ENCODE assay signal across 8 cellular contexts in the genomic region with DNA sequence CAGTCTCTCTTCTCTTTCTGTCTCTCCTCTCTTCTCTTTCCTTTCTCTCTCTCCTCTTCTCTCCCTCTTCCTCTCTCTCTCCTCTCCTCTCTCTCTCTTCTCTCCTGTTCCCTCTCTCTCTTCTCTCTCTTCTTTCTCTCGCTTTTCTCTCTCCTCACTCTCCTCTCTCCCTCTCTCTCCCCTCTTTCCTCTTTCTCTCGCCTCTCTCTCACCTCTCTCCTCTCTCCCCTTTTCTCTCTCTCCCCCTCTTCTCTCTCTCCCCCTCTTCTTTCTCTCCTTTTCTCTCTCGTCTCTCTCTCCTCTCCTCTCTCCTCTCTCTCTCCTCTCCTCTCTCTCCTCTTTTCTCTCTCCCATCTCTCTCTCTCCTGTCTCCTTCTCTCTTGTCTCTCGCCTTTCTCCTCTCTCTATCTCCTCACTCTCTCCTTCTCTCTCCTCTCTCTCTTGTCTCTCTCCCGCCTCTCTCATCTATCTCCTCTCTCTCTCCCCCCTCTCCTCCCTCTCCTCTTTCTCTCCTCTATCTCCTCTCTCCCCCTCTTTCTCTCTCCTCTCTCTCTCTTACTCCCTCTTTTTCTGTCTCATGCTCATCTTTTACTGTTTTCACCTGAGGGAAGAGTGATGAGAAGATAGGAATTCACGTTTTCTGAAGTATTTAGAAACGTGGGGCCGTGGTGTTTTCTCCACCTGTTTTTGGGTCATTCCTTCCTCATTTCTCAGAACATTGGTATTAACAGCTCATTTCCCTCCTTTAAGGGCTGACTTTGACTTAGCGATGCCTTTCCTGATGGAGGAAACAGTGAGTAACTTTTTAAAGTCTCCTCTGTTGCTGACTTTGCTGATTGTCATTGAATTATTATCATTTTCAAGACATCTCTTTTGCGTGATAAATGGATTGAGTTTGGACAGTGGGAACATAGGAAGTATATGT.
A peak's percentile ranks its signal among the peaks of the same experiment; 100 is the strongest.
DNase-seq lines count a peak whose midpoint lies in the region; ATAC-seq and TF ChIP-seq lines count a peak whose summit lies in the region.

No MANE protein-coding gene starts in this region.

- peak overlapping the region; percentile 76 for H3K9ac ChIP-seq in smooth muscle cell (ENCODE audit: low read depth)

- DNase-seq in HAP-1 (ENCODE audit: low spot score in 2 of 2) (peak in 1 of 2 experiments; percentile 5), hepatocyte (ENCODE audit: low spot score) (peak; percentile 17), smooth muscle cell (lab: John Stamatoyannopoulos, UW; ENCODE audit: unreplicated experiment) (no peak), DMS79 treated with DMSO at 0.1 percent for 48 hours (lab: John Stamatoyannopoulos, UW) (no peak), NCI-H2029 treated with DMSO at 0.1 percent for 48 hours (lab: John Stamatoyannopoulos, UW) (no peak)
- no peak for DNase-seq in stimulated activated CD4-positive, alpha-beta T cell treated with anti-CD3 and anti-CD28 coated beads, Interleukin-4, amount 100 ng/mL, for 1 hour

- peaks cover 14% of the 10 kb centered on the region for H3K4me1 ChIP-seq in HAP-1
- H3K4me1 ChIP-seq in hepatocyte (ENCODE audit: insufficient read depth): peaks cover 11% of the 10 kb centered on the region
- peaks cover 9% of the 10 kb centered on the region for H3K4me1 ChIP-seq in smooth muscle cell (ENCODE audit: low read depth)

- TF ChIP-seq CTCF in WI38 (IDR thresholded peaks at IDR 0.05; ENCODE audit: low read depth, low read length) (no peak), hepatocyte (IDR thresholded peaks at IDR 0.05; ENCODE audit: poor library complexity) (no peak), smooth muscle cell (IDR thresholded peaks at IDR 0.05; ENCODE audit: borderline replicate concordance, insufficient read depth, poor library complexity, severe bottlenecking) (no peak)

- H4K20me1 ChIP-seq in hepatocyte (ENCODE audit: insufficient read depth, poor library complexity, severe bottlenecking) (no peaks in the 10 kb centered on the region), smooth muscle cell (ENCODE audit: low read depth) (peaks cover 5% of the 10 kb centered on the region)

- ATAC-seq in GM21447 (IDR thresholded peaks at IDR 0.05; ENCODE audit: unreplicated experiment): no peak

- in situ Hi-C loops in HAP-1 (cut with MboI; ENCODE audit: low sequenced_read_pairs): no loop called here

- H3K4me3 ChIP-seq in HAP-1 (peak overlapping the region; percentile 79), WI38 (ENCODE audit: low read depth, low read length) (peak overlapping the region; percentile 88), hepatocyte (peak overlapping the region; percentile 92), smooth muscle cell (peak overlapping the region; percentile 85)

- no peaks in the 10 kb centered on the region for H3K27me3 ChIP-seq in HAP-1 (ENCODE audit: low read depth)
- H3K27me3 ChIP-seq in hepatocyte: no peaks in the 10 kb centered on the region
- H3K27me3 ChIP-seq in smooth muscle cell (ENCODE audit: low read depth): no peaks in the 10 kb centered on the region

- H3F3A ChIP-seq in smooth muscle cell (ENCODE audit: low read depth): peaks cover 14% of the 10 kb centered on the region

- peak overlapping the region; percentile 97 for H3K27ac ChIP-seq in hepatocyte
- peak overlapping the region; percentile 50 for H3K27ac ChIP-seq in smooth muscle cell (ENCODE audit: low read depth)

- H3K9me2 ChIP-seq in hepatocyte (replicated peaks; ENCODE audit: insufficient read depth): no peaks in the 10 kb centered on the region

- H3K79me2 ChIP-seq in hepatocyte (peaks cover 51% of the 10 kb centered on the region), smooth muscle cell (ENCODE audit: low read depth) (peaks cover 62% of the 10 kb centered on the region)

- H3K9me3 ChIP-seq in HAP-1 (0 out of 2 replicates have a peak, but pooled peaks cover 2% of the 10 kb centered on the region), hepatocyte (ENCODE audit: low read depth) (no peaks in the 10 kb centered on the region), smooth muscle cell (replicated peaks; ENCODE audit: low read depth) (no peaks in the 10 kb centered on the region)

- peak overlapping the region; percentile 89 for H3K4me2 ChIP-seq in hepatocyte
- H3K4me2 ChIP-seq in smooth muscle cell: peak overlapping the region; percentile 99

- H2AFZ ChIP-seq in hepatocyte (peak overlapping the region; percentile 86), smooth muscle cell (ENCODE audit: low read depth) (peak overlapping the region; percentile 92)

- WGBS in hepatocyte (ENCODE audit: low lambda C conversion rate, missing lambda C conversion rate): 26% methylated on average over 6 of the region's 10 CpGs
- WGBS in smooth muscle cell (ENCODE audit: low lambda C conversion rate): 20% methylated on average over 8 of the region's 10 CpGs

- peaks cover 12% of the 10 kb centered on the region for H3K36me3 ChIP-seq in HAP-1 (replicated peaks)
- H3K36me3 ChIP-seq in hepatocyte (replicated peaks; ENCODE audit: insufficient read depth, low read depth): no peaks in the 10 kb centered on the region
- H3K36me3 ChIP-seq in smooth muscle cell (ENCODE audit: low read depth): no peaks in the 10 kb centered on the region
